In genomic region chr16:8644513-8645140, GRCh38 we compare ENCODE assay signal across 12 cellular contexts. TPM values are rescaled to one million over a fixed set of nuclear protein-coding genes. Genes with fewer than 3 reads are reported as not detected.
DNase-seq lines count a peak whose midpoint lies in the region; ATAC-seq lines count a peak whose summit lies in the region.
"Had no signal": no experiment of that assay in that cellular context is flagged by ENCODE, and none has a peak within 500 bp of the region (broad histone marks: within the 10 kb centered on the region; RNA-seq: fewer than 3 reads in every experiment).

No MANE protein-coding gene starts in this region.

- H3K27ac ChIP-seq in CD4-positive, CD25-positive, alpha-beta regulatory T cell (ENCODE audit: insufficient read depth, low read length, poor library complexity, severe bottlenecking): no peak overlapping the region
- H3K27ac ChIP-seq: foreskin keratinocyte had no signal

- no peaks in the 10 kb centered on the region for H3K9me3 Mint-ChIP-seq in CD4-positive, CD25-positive, alpha-beta regulatory T cell
- no peaks in the 10 kb centered on the region for H3K9me3 Mint-ChIP-seq in activated naive CD4-positive, alpha-beta T cell treated with anti-CD3 and anti-CD28 coated beads, Interleukin-2, amount 50 U/mL, for 24 hours
- no peaks in the 10 kb centered on the region for H3K9me3 Mint-ChIP-seq in naive B cell
- H3K9me3 Mint-ChIP-seq: brain had no signal

- peak in 2 of 3 donors; percentile 4 to 51 for DNase-seq in CD4-positive, CD25-positive, alpha-beta regulatory T cell
- DNase-seq in NOMO-1 (lab: John Stamatoyannopoulos, UW; ENCODE audit: unreplicated experiment in 2 of 2): peak; percentile 92 to 95
- no peak for DNase-seq in naive B cell
- DNase-seq in NCI-H524 (lab: John Stamatoyannopoulos, UW): no peak
- no peak for DNase-seq in A172 (ENCODE audit: low spot score)
- no peak for DNase-seq in SHP77 treated with DMSO at 0.1 percent for 48 hours (lab: John Stamatoyannopoulos, UW)
- DNase-seq: activated CD4-positive, alpha-beta T cell treated with anti-CD3 and anti-CD28 coated beads for 1 hour; foreskin keratinocyte had no signal

- no peak overlapping the region for H3K4me3 Mint-ChIP-seq in CD4-positive, CD25-positive, alpha-beta regulatory T cell
- no peak overlapping the region for H3K4me3 Mint-ChIP-seq in activated naive CD4-positive, alpha-beta T cell treated with anti-CD3 and anti-CD28 coated beads, Interleukin-2, amount 50 U/mL, for 24 hours
- H3K4me3 Mint-ChIP-seq in naive B cell: peak overlapping the region in 1 of 8 donors; percentile 75
- H3K4me3 Mint-ChIP-seq: brain had no signal

- H3K9me3 ChIP-seq in CD4-positive, CD25-positive, alpha-beta regulatory T cell (ENCODE audit: control insufficient read depth in 2 of 2, low read length in 2 of 2): no peaks in the 10 kb centered on the region

- peaks cover 63% of the 10 kb centered on the region for H3K36me3 Mint-ChIP-seq in CD4-positive, CD25-positive, alpha-beta regulatory T cell
- H3K36me3 Mint-ChIP-seq in activated naive CD4-positive, alpha-beta T cell treated with anti-CD3 and anti-CD28 coated beads, Interleukin-2, amount 50 U/mL, for 24 hours: peaks cover 20% of the 10 kb centered on the region
- peaks cover 46 to 63% of the 10 kb centered on the region in 2 donors for H3K36me3 Mint-ChIP-seq in naive B cell

- H3K27me3 Mint-ChIP-seq in CD4-positive, CD25-positive, alpha-beta regulatory T cell: no peaks in the 10 kb centered on the region
- H3K27me3 Mint-ChIP-seq in activated naive CD4-positive, alpha-beta T cell treated with anti-CD3 and anti-CD28 coated beads, Interleukin-2, amount 50 U/mL, for 24 hours: no peaks in the 10 kb centered on the region
- no peaks in the 10 kb centered on the region for H3K27me3 Mint-ChIP-seq in naive B cell
- H3K27me3 Mint-ChIP-seq: brain had no signal

- peak overlapping the region; percentile 41 to 91 (median 84) for H3K27ac Mint-ChIP-seq in CD4-positive, CD25-positive, alpha-beta regulatory T cell
- H3K27ac Mint-ChIP-seq in activated naive CD4-positive, alpha-beta T cell treated with anti-CD3 and anti-CD28 coated beads, Interleukin-2, amount 50 U/mL, for 24 hours: peak overlapping the region; percentile 84
- H3K27ac Mint-ChIP-seq in naive B cell: peak overlapping the region in 4 of 6 donors; percentile 16 to 79 (median 55)

- no peaks in the 10 kb centered on the region for H3K27me3 ChIP-seq in CD4-positive, CD25-positive, alpha-beta regulatory T cell (ENCODE audit: control insufficient read depth, insufficient read depth, low read length)
- H3K27me3 ChIP-seq: foreskin keratinocyte had no signal

- peak; percentile 63 to 74 for ATAC-seq in CD4-positive, CD25-positive, alpha-beta regulatory T cell (ENCODE audit: low read depth in 2 of 2)
- peak; percentile 51 to 63 for ATAC-seq in naive B cell (ENCODE audit: low read depth in 2 of 2)
- no peak for ATAC-seq in HG02678 (IDR thresholded peaks at IDR 0.05; ENCODE audit: unreplicated experiment)
- ATAC-seq: foreskin keratinocyte had no signal

- peaks cover 0 to 16% (median 11%) of the 10 kb centered on the region in 4 donors for H3K4me1 Mint-ChIP-seq in CD4-positive, CD25-positive, alpha-beta regulatory T cell
- H3K4me1 Mint-ChIP-seq in activated naive CD4-positive, alpha-beta T cell treated with anti-CD3 and anti-CD28 coated beads, Interleukin-2, amount 50 U/mL, for 24 hours: peaks cover 20% of the 10 kb centered on the region
- H3K4me1 Mint-ChIP-seq in naive B cell: peaks cover 6 to 17% (median 11%) of the 10 kb centered on the region in 3 donors
- H3K4me1 Mint-ChIP-seq: brain had no signal

- H3K36me3 ChIP-seq in CD4-positive, CD25-positive, alpha-beta regulatory T cell (ENCODE audit: control insufficient read depth, insufficient read depth, low read length): peaks cover 76% of the 10 kb centered on the region

- H3K4me1 ChIP-seq in CD4-positive, CD25-positive, alpha-beta regulatory T cell (ENCODE audit: control insufficient read depth, insufficient read depth, low read length, poor library complexity, severe bottlenecking): no peaks in the 10 kb centered on the region

- no peak overlapping the region for H3K4me3 ChIP-seq in CD4-positive, CD25-positive, alpha-beta regulatory T cell (ENCODE audit: low read depth, low read length)

RNA-seq across cellular contexts. Expression of gene METTL22, which starts 23.1 kb away (rescaled TPM):
- 27.1 TPM for total RNA-seq in CD4-positive, CD25-positive, alpha-beta regulatory T cell
- polyA plus RNA-seq in CD4-positive, CD25-positive, alpha-beta regulatory T cell: 1 to 10 TPM; 7.6 to 9.4 (median 8.0) TPM
- 10 to 100 TPM in 4 of 6 donors, 1 to 10 TPM in 2; 8.3 to 20.7 (median 13.7) TPM for polyA plus RNA-seq in naive B cell (ENCODE audit: low read depth in 6 of 6)
- total RNA-seq in A172 (2014; rRNA removed; shearing (Covaris generic)): 28.1 and 32.5 TPM in 2 replicates

RNA-seq across cellular contexts. Expression of gene ABAT, which starts 29.8 kb away (rescaled TPM):
- 13.9 TPM for total RNA-seq in CD4-positive, CD25-positive, alpha-beta regulatory T cell
- polyA plus RNA-seq in CD4-positive, CD25-positive, alpha-beta regulatory T cell: 1 to 10 TPM; 2.3 to 4.3 (median 2.8) TPM
- polyA plus RNA-seq in naive B cell (ENCODE audit: low read depth in 6 of 6): 10 to 100 TPM in 1 of 6 donors, 1 to 10 TPM in 5; 1.9 to 10.0 (median 4.8) TPM
- 0.05 and 0.36 TPM in 2 replicates for total RNA-seq in A172 (2014; rRNA removed; shearing (Covaris generic))

RNA-seq across cellular contexts. Expression of gene TMEM114, which starts 54.3 kb away (rescaled TPM):
- total RNA-seq in CD4-positive, CD25-positive, alpha-beta regulatory T cell: not detected
- polyA plus RNA-seq in CD4-positive, CD25-positive, alpha-beta regulatory T cell: not detected
- not detected for polyA plus RNA-seq in naive B cell (ENCODE audit: low read depth in 6 of 6)
- not detected in 2 replicates for total RNA-seq in A172 (2014; rRNA removed; shearing (Covaris generic))
- total RNA-seq: foreskin keratinocyte, temporal lobe had no signal
- polyA plus RNA-seq: foreskin keratinocyte had no signal

Comparison
In these comparisons a context has a peak if more than half of its experiments do, and no peak if none do; other contexts are left out.
1. DNase-seq: peak in CD4-positive, CD25-positive, alpha-beta regulatory T cell (2 of 3) and NOMO-1 (2 of 2); none in naive B cell (single experiment), NCI-H524 (0 of 2), A172 (single experiment) and SHP77 treated with DMSO at 0.1 percent for 48 hours (single experiment).
2. RNA of gene ABAT, which starts 29.8 kb away (total RNA-seq): 13.9 TPM in CD4-positive, CD25-positive, alpha-beta regulatory T cell (single experiment); 0.05 to 0.36 TPM in A172; every median in the first group is over 10 times any median in the second.
3. Peak in every context shown above with its lines, with median percentiles within 50 percentile points of each other: H3K27ac Mint-ChIP-seq.